ENCODE assay signal across 24 cellular contexts in the genomic region with DNA sequence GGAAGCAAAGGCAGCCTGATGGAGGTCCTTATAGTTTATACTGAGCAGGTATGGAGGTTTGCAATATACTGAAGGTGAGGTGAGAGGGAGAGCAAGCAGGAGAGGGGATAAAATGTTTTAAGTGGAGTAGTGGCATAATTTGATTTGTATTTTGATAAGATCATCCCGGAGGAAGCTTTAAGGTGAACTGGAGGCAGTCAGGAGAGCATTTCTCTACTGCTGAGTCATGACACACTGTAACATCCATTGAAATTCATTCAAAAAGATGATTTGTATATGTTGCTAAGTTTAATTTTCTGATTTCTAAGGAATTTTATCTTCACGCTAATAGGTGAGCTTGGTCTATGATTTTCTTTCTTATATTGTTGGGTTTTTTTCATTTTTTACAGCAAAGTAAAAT.
"Had no signal": no experiment of that assay in that cellular context is flagged by ENCODE, and none has a peak within 500 bp of the region (broad histone marks: within the 10 kb centered on the region; RNA-seq: fewer than 3 reads in every experiment).

No MANE protein-coding gene starts in this region.

- FAIRE-seq: endothelial cell of umbilical vein, frontal cortex, islet of Langerhans, keratinocyte had no signal

- H3K27ac ChIP-seq: coronary artery, esophagus muscularis mucosa, foreskin keratinocyte, gastroesophageal sphincter, left lung, lower lobe of right lung had no signal

- ATAC-seq: foreskin keratinocyte; gastroesophageal sphincter; heart right ventricle; left cardiac atrium; left lung; left ventricle myocardium superior; lower lobe of right lung; mucosa of descending colon; naive thymus-derived CD8-positive, alpha-beta T cell had no signal

- H3K9me3 ChIP-seq: esophagus muscularis mucosa, gastroesophageal sphincter, heart right ventricle, left lung, lower lobe of right lung, mucosa of descending colon had no signal

- DNase-seq: dermis blood vessel endothelial cell; dorsolateral prefrontal cortex; effector CD4-positive, alpha-beta T cell; effector memory CD4-positive, alpha-beta T cell; foreskin keratinocyte; glutamatergic neuron; head of caudate nucleus; heart right ventricle; hippocampal formation; left cardiac atrium; left lung; left ventricle myocardium superior; lower lobe of right lung; mesenchymal stem cell; mucosa of descending colon; naive B cell; naive thymus-derived CD8-positive, alpha-beta T cell had no signal

- H3K4me3 ChIP-seq: coronary artery, dorsolateral prefrontal cortex, esophagus muscularis mucosa, gastroesophageal sphincter, heart right ventricle, left lung, lower lobe of right lung, mucosa of descending colon had no signal

- H3K4me1 ChIP-seq: foreskin keratinocyte had no signal
